In genomic region chr1:246597340-246597739, GRCh38 we compare ENCODE assay signal across 1 cellular context.
TF ChIP-seq lines count a peak whose summit lies in the region.

No MANE protein-coding gene starts in this region.

TF ChIP-seq in K562, 482 proteins besides CTCF, POLR2A, EP300 and RAD21 (continued from another document):
- no peak for TF ChIP-seq POLR2AphosphoS5 (IDR thresholded peaks at IDR 0.05; ENCODE audit: control insufficient read depth, insufficient read depth, low read depth, low read length)
- no peak for TF ChIP-seq ZBTB11 (CRISPR knock-in tag; IDR thresholded peaks at IDR 0.05)
- no peak for TF ChIP-seq HOXB6 (CRISPR knock-in tag; IDR thresholded peaks at IDR 0.05; ENCODE audit: borderline replicate concordance)
- TF ChIP-seq ZSCAN29 (IDR thresholded peaks at IDR 0.05), result no peak
- no peak for TF ChIP-seq NR2C2 (CRISPR knock-in tag; IDR thresholded peaks at IDR 0.05)
- TF ChIP-seq NR2C2 (tag; IDR thresholded peaks at IDR 0.05), result no peak
- TF ChIP-seq KLF1 (tag; IDR thresholded peaks at IDR 0.05), result no peak
- TF ChIP-seq MGA (IDR thresholded peaks at IDR 0.05), result peak; percentile 23; the same call in 1 of the 2 replicates
- TF ChIP-seq PHB2 (IDR thresholded peaks at IDR 0.05; ENCODE audit: low read depth), result no peak
- no peak for TF ChIP-seq STAG1 (CRISPR knock-in tag; IDR thresholded peaks at IDR 0.05; ENCODE audit: borderline replicate concordance)
- TF ChIP-seq, protein P1, sequence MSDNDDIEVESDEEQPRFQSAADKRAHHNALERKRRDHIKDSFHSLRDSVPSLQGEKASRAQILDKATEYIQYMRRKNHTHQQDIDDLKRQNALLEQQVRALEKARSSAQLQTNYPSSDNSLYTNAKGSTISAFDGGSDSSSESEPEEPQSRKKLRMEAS (CRISPR knock-in tag; IDR thresholded peaks at IDR 0.05), result peak; percentile 67
- TF ChIP-seq, protein P2, sequence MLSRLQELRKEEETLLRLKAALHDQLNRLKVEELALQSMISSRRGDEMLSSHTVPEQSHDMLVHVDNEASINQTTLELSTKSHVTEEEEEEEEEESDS (CRISPR knock-in tag; IDR thresholded peaks at IDR 0.05), result no peak
- TF ChIP-seq BCOR (IDR thresholded peaks at IDR 0.05), result no peak
- TF ChIP-seq PREB (CRISPR knock-in tag; IDR thresholded peaks at IDR 0.05), result no peak
- no peak for TF ChIP-seq NCOA2 (IDR thresholded peaks at IDR 0.05; ENCODE audit: partially characterized antibody in 2 of 2)
- no peak for TF ChIP-seq ZNF740 (CRISPR knock-in tag; IDR thresholded peaks at IDR 0.05)
- no peak for TF ChIP-seq ZNF740 (tag; IDR thresholded peaks at IDR 0.05)
- TF ChIP-seq ATF7 (IDR thresholded peaks at IDR 0.05), result no peak
